Comparison of ENCODE assay signal across 16 cellular contexts in genomic region chrX:80879143-80879542, GRCh38.
DNase-seq lines count a peak whose midpoint lies in the region; ATAC-seq and TF ChIP-seq lines count a peak whose summit lies in the region.
"Had no signal": no experiment of that assay in that cellular context is flagged by ENCODE, and none has a peak within 500 bp of the region (broad histone marks: within the 10 kb centered on the region; RNA-seq: fewer than 3 reads in every experiment).

No MANE protein-coding gene starts in this region.

- no peak overlapping the region for H3K9ac ChIP-seq in GM23248
- H3K9ac ChIP-seq: BLaER1 treated with 17β-estradiol and CSF1 and Interleukin-3, amounts not matched to agents 10 nM and 100 nM had no signal

- H3K9me2 ChIP-seq in GM23248 (ENCODE audit: insufficient read depth) = no peaks in the 10 kb centered on the region

- no peaks in the 10 kb centered on the region for H4K20me1 ChIP-seq in GM23248 (ENCODE audit: insufficient read depth)

- no peak overlapping the region for H3K4me3 Mint-ChIP-seq in immature natural killer cell
- H3K4me3 Mint-ChIP-seq: naive thymus-derived CD4-positive, alpha-beta T cell; T-cell had no signal

- H3K27me3 ChIP-seq in GM23248 (replicated peaks; ENCODE audit: insufficient read depth) (no peaks in the 10 kb centered on the region), H7 (ENCODE audit: control insufficient read depth, insufficient read depth, low read length) (no peaks in the 10 kb centered on the region)

- TF ChIP-seq CTCF in fibroblast of pulmonary artery (IDR thresholded peaks at IDR 0.05; ENCODE audit: low read length, missing control alignments) = no peak

- H3K27ac Mint-ChIP-seq in immature natural killer cell = no peak overlapping the region
- H3K27ac Mint-ChIP-seq: T-cell had no signal

- ATAC-seq in GM21576 (IDR thresholded peaks at IDR 0.05; ENCODE audit: unreplicated experiment) = no peak
- ATAC-seq: naive thymus-derived CD4-positive, alpha-beta T cell; stimulated activated naive CD8-positive, alpha-beta T cell treated with anti-CD3 and anti-CD28 coated beads, Interleukin-15, Interleukin-2, amounts not matched to agents 100 U/mL and 50 U/mL, for 24 hours; T-cell had no signal

- no peaks in the 10 kb centered on the region; the same call in 1 of the 2 replicates for H3F3A ChIP-seq in GM23248 (ENCODE audit: insufficient read depth)

- WGBS in GM23248 (ENCODE audit: low coverage in 1 of 2, low lambda C conversion rate in 2 of 2, missing lambda C conversion rate in 2 of 2), 2 experiments = 76 to 100% methylated on average over 1 of the region's 1 CpG

- H3K36me3 Mint-ChIP-seq in immature natural killer cell = no peaks in the 10 kb centered on the region
- H3K36me3 Mint-ChIP-seq: naive thymus-derived CD4-positive, alpha-beta T cell; T-cell had no signal

- H3K27ac ChIP-seq in GM23248 = no peak overlapping the region
- H3K27ac ChIP-seq: BLaER1 treated with 17β-estradiol and CSF1 and Interleukin-3, amounts not matched to agents 10 nM and 100 nM had no signal

- H3K4me2 ChIP-seq in GM23248 (ENCODE audit: unreplicated experiment) = no peak overlapping the region
- H3K4me2 ChIP-seq: BLaER1 treated with 17β-estradiol and CSF1 and Interleukin-3, amounts not matched to agents 10 nM and 100 nM had no signal

- in situ Hi-C loops in GM23248 (cut with MboI) = loop anchor here (25.0 kb wide), 1 partner anchor 508 kb away; no protein-coding TSS in a partner anchor

- no peaks in the 10 kb centered on the region for H3K9me3 ChIP-seq in GM23248 (ENCODE audit: low read depth)
- H3K9me3 ChIP-seq: BLaER1 treated with 17β-estradiol and CSF1 and Interleukin-3, amounts not matched to agents 10 nM and 100 nM had no signal

- H2AFZ ChIP-seq in GM23248 = no peak overlapping the region

- H3K27me3 Mint-ChIP-seq in immature natural killer cell (ENCODE audit: low read depth in 3 of 3) = peaks cover 0 to under 1% (median 0%) of the 10 kb centered on the region in 3 donors
- H3K27me3 Mint-ChIP-seq: naive thymus-derived CD4-positive, alpha-beta T cell had no signal

- H3K4me1 Mint-ChIP-seq in immature natural killer cell = no peaks in the 10 kb centered on the region
- H3K4me1 Mint-ChIP-seq: naive thymus-derived CD4-positive, alpha-beta T cell; T-cell had no signal

- H3K9me3 Mint-ChIP-seq in immature natural killer cell = no peaks in the 10 kb centered on the region
- H3K9me3 Mint-ChIP-seq: naive thymus-derived CD4-positive, alpha-beta T cell; T-cell had no signal

- H3K36me3 ChIP-seq in GM23248 (ENCODE audit: low read depth) (no peaks in the 10 kb centered on the region), H7 (replicated peaks; ENCODE audit: control insufficient read depth, insufficient read depth, low read length) (no peaks in the 10 kb centered on the region)
- H3K36me3 ChIP-seq: BLaER1 treated with 17β-estradiol and CSF1 and Interleukin-3, amounts not matched to agents 10 nM and 100 nM had no signal

- H3K4me3 ChIP-seq in GM23248 (no peak overlapping the region), fibroblast of pulmonary artery (replicated peaks; ENCODE audit: low read depth, low read length) (no peak overlapping the region), H7 (ENCODE audit: insufficient read depth, low read depth, low read length) (no peak overlapping the region)
- H3K4me3 ChIP-seq: BLaER1 treated with 17β-estradiol and CSF1 and Interleukin-3, amounts not matched to agents 10 nM and 100 nM had no signal

- DNase-seq in Ammon's horn (ENCODE audit: low spot score) (peak; percentile 15), GM23248 (peak; percentile 13), NCI-H524 treated with DMSO at 0.1 percent for 48 hours (lab: John Stamatoyannopoulos, UW) (peak; percentile 48), fibroblast of pulmonary artery (ENCODE audit: low read depth) (peak; percentile 6), H7 (no peak), KG1 (lab: John Stamatoyannopoulos, UW) (no peak), immature natural killer cell (no peak)
- DNase-seq: activated CD4-positive, CD25-positive, alpha-beta regulatory T cell treated with anti-CD3 and anti-CD28 coated beads, Interleukin-2, amount 50 U/mL, for 72 hours; effector memory CD4-positive, alpha-beta T cell; GF-D8; retina; stimulated activated naive CD8-positive, alpha-beta T cell treated with anti-CD3 and anti-CD28 coated beads, Interleukin-15, Interleukin-2, amounts not matched to agents 100 U/mL and 50 U/mL, for 24 hours; T-cell had no signal

- peaks cover 15% of the 10 kb centered on the region; the same call in 1 of the 2 replicates for H3K4me1 ChIP-seq in GM23248 (ENCODE audit: insufficient read depth)
- H3K4me1 ChIP-seq: BLaER1 treated with 17β-estradiol and CSF1 and Interleukin-3, amounts not matched to agents 10 nM and 100 nM had no signal

- no peaks in the 10 kb centered on the region for H3K79me2 ChIP-seq in GM23248 (ENCODE audit: insufficient read depth)

Comparison
In these comparisons a context has a peak if more than half of its experiments do, and no peak if none do; other contexts are left out.
1. DNase-seq: peak in Ammon's horn (single experiment), GM23248 (single experiment), NCI-H524 treated with DMSO at 0.1 percent for 48 hours (single experiment) and fibroblast of pulmonary artery (single experiment); none in H7 (single experiment), KG1 (single experiment) and immature natural killer cell (0 of 3).